Comparison of ENCODE assay signal across 12 cellular contexts in genomic region chr18:70154591-70155194, GRCh38. TPM values are rescaled to one million over a fixed set of nuclear protein-coding genes. Genes with fewer than 3 reads are reported as not detected.
A peak's percentile ranks its signal among the peaks of the same experiment; 100 is the strongest.
DNase-seq lines count a peak whose midpoint lies in the region; ATAC-seq and TF ChIP-seq lines count a peak whose summit lies in the region.
"Had no signal": no experiment of that assay in that cellular context is flagged by ENCODE, and none has a peak within 500 bp of the region (broad histone marks: within the 10 kb centered on the region; RNA-seq: fewer than 3 reads in every experiment).

No MANE protein-coding gene starts in this region.

- H3K36me3 ChIP-seq in PC-3 (ENCODE audit: low read depth, low read length) (peaks cover 5% of the 10 kb centered on the region; the same call in 1 of the 2 replicates), psoas muscle (ENCODE audit: insufficient read depth in 1 of 2, low read depth in 1 of 2) (peaks cover 0 to 17% of the 10 kb centered on the region in 2 donors)

- no peak overlapping the region for H3K9ac ChIP-seq in PC-3 (ENCODE audit: low read length)
- H3K9ac ChIP-seq: parathyroid adenoma had no signal

- WGBS in psoas muscle, 3 donors: 65 to 79% (median 68%) methylated on average over 4 of the region's 4 CpGs

- DNase-seq in EL: peak; percentile 96
- peak; percentile 4 for DNase-seq in PC-3
- peak; percentile 32 for DNase-seq in fibroblast of gingiva (ENCODE audit: low read depth)
- DNase-seq in retinal pigment epithelial cell (ENCODE audit: low read depth): peak; percentile 48
- DNase-seq in superior temporal gyrus (ENCODE audit: extremely low spot score): no peak
- DNase-seq in psoas muscle: no peak
- no peak for DNase-seq in NCI-H345 treated with DMSO at 0.1 percent for 48 hours (lab: John Stamatoyannopoulos, UW; ENCODE audit: unreplicated experiment)
- DNase-seq: dorsolateral prefrontal cortex; lower lobe of right lung; stimulated activated CD4-positive, alpha-beta T cell treated with anti-CD3 and anti-CD28 coated beads, Interleukin-2, amount 100 ng/mL, for 48 hours had no signal

- H3K79me2 ChIP-seq in PC-3 (ENCODE audit: low read length): peaks cover 11% of the 10 kb centered on the region
- H3K79me2 ChIP-seq: parathyroid adenoma had no signal

- ATAC-seq in PC-3: no peak
- ATAC-seq in psoas muscle: no peak
- no peak for ATAC-seq in HG03439 (IDR thresholded peaks at IDR 0.05; ENCODE audit: unreplicated experiment)
- ATAC-seq: lower lobe of right lung had no signal

- CTCF ChIA-PET in PC-3 (lab: Charles Lee): no interaction called here

- no peak overlapping the region for H3K27ac ChIP-seq in PC-3 (ENCODE audit: low read length)
- H3K27ac ChIP-seq in psoas muscle: no peak overlapping the region
- H3K27ac ChIP-seq: dorsolateral prefrontal cortex, lower lobe of right lung, parathyroid adenoma had no signal

- H3K9me3 ChIP-seq in PC-3 (ENCODE audit: low read length) (no peaks in the 10 kb centered on the region), psoas muscle (no peaks in the 10 kb centered on the region)
- H3K9me3 ChIP-seq: lower lobe of right lung had no signal

- intact Hi-C loops in PC-3 (cut with micrococcal nuclease) (no loop called here), psoas muscle (cut with DNase I) (no loop called here)

- H4K20me1 ChIP-seq in PC-3 (ENCODE audit: low read length): no peaks in the 10 kb centered on the region

- TF ChIP-seq CTCF in PC-3 (conservative IDR thresholded peaks at IDR 0.05; ENCODE audit: low read depth, low read length) (no peak), retinal pigment epithelial cell (conservative IDR thresholded peaks at IDR 0.05; ENCODE audit: low read depth, low read length) (no peak), psoas muscle (IDR thresholded peaks at IDR 0.05) (no peak)

- no peak overlapping the region for H2AFZ ChIP-seq in PC-3 (ENCODE audit: low read length)
- H2AFZ ChIP-seq: parathyroid adenoma had no signal

- POLR2A ChIA-PET in PC-3 (lab: Charles Lee; ENCODE audit: unreplicated experiment): no interaction called here

- BruUV-seq in PC-3 (replicated peaks; lab: Mats Ljungman, UMichigan): no TSS peak

- H3K4me1 ChIP-seq in PC-3 (ENCODE audit: insufficient read depth, low read length) (no peaks in the 10 kb centered on the region), psoas muscle (no peaks in the 10 kb centered on the region)
- H3K4me1 ChIP-seq: lower lobe of right lung, parathyroid adenoma had no signal

- H3K9me2 ChIP-seq in PC-3 (replicated peaks; ENCODE audit: low read length): no peaks in the 10 kb centered on the region

- no peaks in the 10 kb centered on the region for H3F3A ChIP-seq in PC-3 (ENCODE audit: low read length, unreplicated experiment)

- H3K4me3 ChIP-seq in PC-3 (ENCODE audit: low read length): no peak overlapping the region
- no peak overlapping the region for H3K4me3 ChIP-seq in retinal pigment epithelial cell (ENCODE audit: low read length)
- H3K4me3 ChIP-seq in psoas muscle: no peak overlapping the region
- H3K4me3 ChIP-seq: dorsolateral prefrontal cortex, lower lobe of right lung had no signal

- H3K27me3 ChIP-seq in PC-3 (ENCODE audit: low read length) (no peaks in the 10 kb centered on the region), psoas muscle (ENCODE audit: insufficient read depth in 3 of 3, low read length in 2 of 3) (no peaks in the 10 kb centered on the region)
- H3K27me3 ChIP-seq: dorsolateral prefrontal cortex had no signal

- H3K4me2 ChIP-seq in PC-3 (ENCODE audit: low read length): no peak overlapping the region

RNA-seq across cellular contexts. Expression of gene RTTN, which starts 50.8 kb away (rescaled TPM):
- total RNA-seq in PC-3 (2014; rRNA removed) (22.4 and 24.7 TPM in 2 replicates), psoas muscle (1 to 10 TPM; 3.9 to 7.1 (median 4.5) TPM)
- polyA plus RNA-seq in psoas muscle: 1 to 10 TPM; 1.6 to 3.4 (median 2.4) TPM

Comparison
In these comparisons a context has a peak if more than half of its experiments do, and no peak if none do; other contexts are left out.
1. DNase-seq: peak in EL (single experiment), PC-3 (single experiment), fibroblast of gingiva (single experiment) and retinal pigment epithelial cell (single experiment); none in superior temporal gyrus (single experiment), psoas muscle (0 of 2) and NCI-H345 treated with DMSO at 0.1 percent for 48 hours (single experiment).